11 cellular contexts compared by ENCODE assay signal in genomic region chr10:86759073-86759672, GRCh38. TPM values are rescaled to one million over a fixed set of nuclear protein-coding genes. Genes with fewer than 3 reads are reported as not detected.
DNase-seq lines count a peak whose midpoint lies in the region; ATAC-seq, FAIRE-seq and TF ChIP-seq lines count a peak whose summit lies in the region.
"Had no signal": no experiment of that assay in that cellular context is flagged by ENCODE, and none has a peak within 500 bp of the region (broad histone marks: within the 10 kb centered on the region; RNA-seq: fewer than 3 reads in every experiment).

No MANE protein-coding gene starts in this region.

- ATAC-seq in HG02852 (IDR thresholded peaks at IDR 0.05; ENCODE audit: unreplicated experiment) (no peak), HG03571 (IDR thresholded peaks at IDR 0.05; ENCODE audit: unreplicated experiment) (no peak)

- FAIRE-seq in H1 (lab: Jason Lieb, UNC): no peak

- H3K14ac ChIP-seq in H1 (ENCODE audit: insufficient read length): no peak overlapping the region

- H4K20me1 ChIP-seq in H1 (replicated peaks in 1 of 2; ENCODE audit: control insufficient read depth in 1 of 2, insufficient read depth in 2 of 2, low read length in 2 of 2): peaks cover 6 to 18% of the 10 kb centered on the region in 2 experiments

- H4K8ac ChIP-seq in H1 (ENCODE audit: extremely low read depth, insufficient read depth, low read length): no peak overlapping the region

- DNase-seq in Caco-2 (no peak), LHCN-M2 (ENCODE audit: low read depth) (peak; percentile 14), H1 (ENCODE audit: low read depth in 1 of 2, low spot score in 2 of 2) (no peak), neural crest cell (ENCODE audit: low read depth, low spot score) (no peak), NCI-H748 treated with DMSO at 0.1 percent for 48 hours (lab: John Stamatoyannopoulos, UW) (no peak)
- no peak for DNase-seq in activated CD8-positive, alpha-beta memory T cell treated with anti-CD3 and anti-CD28 coated beads, Interleukin-2, amount 50 U/mL, for 4 hours
- DNase-seq: foreskin melanocyte; NCI-H2029 treated with DMSO at 0.1 percent for 48 hours; stimulated activated CD4-positive, alpha-beta T cell treated with anti-CD3 and anti-CD28 coated beads, Interleukin-4, amount 100 ng/mL, for 1 hour had no signal

- 0 out of 2 replicates have a peak, but pooled peaks cover 3% of the 10 kb centered on the region for H3K79me1 ChIP-seq in H1 (ENCODE audit: low read depth, low read length)

- no peak for TF ChIP-seq EP300 in H1 (IDR thresholded peaks at IDR 0.05; ENCODE audit: borderline replicate concordance in 1 of 2, low read depth in 2 of 2, low read length in 2 of 2)

- H3K27ac ChIP-seq in H1 (ENCODE audit: low read depth, low read length): no peak overlapping the region

- H3K27me3 ChIP-seq in Caco-2 (replicated peaks; ENCODE audit: control insufficient read depth, insufficient read depth, low read length) (no peaks in the 10 kb centered on the region), H1 (replicated peaks in 1 of 4; ENCODE audit: control insufficient read depth in 3 of 4, extremely low read depth in 1 of 4, insufficient read depth in 3 of 4, low read length in 3 of 4) (no peaks in the 10 kb centered on the region)

- H3K23ac ChIP-seq in H1 (ENCODE audit: insufficient read length): peak overlapping the region; percentile 1

- no peak overlapping the region for H2BK120ac ChIP-seq in H1 (replicated peaks; ENCODE audit: low read depth, low read length)

- peaks cover 5% of the 10 kb centered on the region; the same call in 1 of the 2 replicates for H3K23me2 ChIP-seq in H1 (ENCODE audit: low read depth, low read length)

- H3K9ac ChIP-seq in H1 (replicated peaks in 1 of 4; ENCODE audit: extremely low read depth in 1 of 4, low read depth in 3 of 4, low read length in 3 of 4): peak overlapping the region in 2 of 4 experiments; percentile 59 to 69; a peak in 2 of 7 replicates

- H3K4me3 Mint-ChIP-seq in Caco-2 (ENCODE audit: unreplicated experiment) (peak overlapping the region; percentile 76), neural crest cell (peak overlapping the region; percentile 98)

- no peaks in the 10 kb centered on the region; the same call in 1 of the 2 replicates for H3K36me3 ChIP-seq in Caco-2 (ENCODE audit: control insufficient read depth, insufficient read depth, low read length)
- H3K36me3 ChIP-seq in H1 (ENCODE audit: control insufficient read depth in 2 of 4, insufficient read depth in 4 of 4, low read length in 3 of 4): no peaks in the 10 kb centered on the region

- H3K9me3 Mint-ChIP-seq in Caco-2 (ENCODE audit: unreplicated experiment) (no peaks in the 10 kb centered on the region), neural crest cell (peaks cover 2% of the 10 kb centered on the region)

- H2BK12ac ChIP-seq in H1 (ENCODE audit: low read depth, low read length): no peak overlapping the region

- no peak overlapping the region for H2BK5ac ChIP-seq in H1 (ENCODE audit: low read depth, low read length)

- H3K9me3 ChIP-seq in Caco-2 (no peaks in the 10 kb centered on the region), H1 (ENCODE audit: insufficient read depth in 2 of 2, low read depth in 1 of 2, low read length in 1 of 2) (no peaks in the 10 kb centered on the region)

- peak overlapping the region; percentile 70 to 78 for H3K4me2 ChIP-seq in H1 (ENCODE audit: insufficient read depth in 1 of 2, low read depth in 2 of 2, low read length in 2 of 2)

- no peak overlapping the region for H2BK15ac ChIP-seq in H1 (ENCODE audit: low read length)

- 6% methylated on average over 3 of the region's 3 CpGs; no CpG with 5 or more reads in 1 of the 2 experiments for WGBS in H1 (ENCODE audit: extremely low coverage in 1 of 2, insufficient coverage in 1 of 2, insufficient read length in 1 of 2, insufficient replicate concordance in 2 of 2, low coverage in 1 of 2, low lambda C conversion rate in 2 of 2, missing lambda C conversion rate in 1 of 2), 2 experiments

- TF ChIP-seq POLR2A in H1 (IDR thresholded peaks at IDR 0.05; ENCODE audit: control extremely low read depth in 1 of 2, low read depth in 2 of 2, low read length in 2 of 2): no peak

- no peak overlapping the region for H3K56ac ChIP-seq in H1 (replicated peaks; ENCODE audit: insufficient read length, low read depth, low read length)

- H3K4me1 Mint-ChIP-seq in Caco-2 (ENCODE audit: low read depth, unreplicated experiment) (peaks cover 34% of the 10 kb centered on the region), neural crest cell (peaks cover 54% of the 10 kb centered on the region)

- CTCF ChIA-PET in Caco-2 (lab: Charles Lee) (no interaction called here), H1 (lab: Charles Lee; ENCODE audit: partially characterized antibody) (interaction anchor here (1.9 to 3.5 kb wide), 2 partner anchors 11 to 203 kb away, joined by 4 to 11 read pairs; no protein-coding TSS in a partner anchor)

- TF ChIP-seq RAD21 in H1 (IDR thresholded peaks at IDR 0.05 in 1 of 2, conservative IDR thresholded peaks at IDR 0.05 in 1 of 2; ENCODE audit: low read depth in 2 of 2, low read length in 2 of 2): no peak

- H3K4me1 ChIP-seq in Caco-2 (peaks cover 19% of the 10 kb centered on the region), H1 (replicated peaks in 1 of 4; ENCODE audit: control insufficient read depth in 3 of 4, insufficient read depth in 4 of 4, low read length in 3 of 4) (peaks cover 0 to 9% (median 8%) of the 10 kb centered on the region in 4 experiments; a peak in 6 of 7 replicates)

- intact Hi-C loops in Caco-2 (cut with micrococcal nuclease; ENCODE audit: unreplicated experiment): loop anchor here (5.0 kb wide), 2 partner anchors 103 to 138 kb away; no protein-coding TSS in a partner anchor

- H3K36me3 Mint-ChIP-seq in Caco-2 (ENCODE audit: insufficient read depth, unreplicated experiment): peaks cover 23% of the 10 kb centered on the region
- peaks cover 6% of the 10 kb centered on the region for H3K36me3 Mint-ChIP-seq in neural crest cell (ENCODE audit: low read depth)

- no peaks in the 10 kb centered on the region for H3K27me3 Mint-ChIP-seq in Caco-2 (ENCODE audit: insufficient read depth, unreplicated experiment)
- H3K27me3 Mint-ChIP-seq in neural crest cell (ENCODE audit: low read depth): no peaks in the 10 kb centered on the region

- H3K79me2 ChIP-seq in H1 (ENCODE audit: control insufficient read depth in 1 of 2, insufficient read depth in 2 of 2, low read length in 2 of 2): peaks cover 44 to 84% of the 10 kb centered on the region in 2 experiments

- H2AFZ ChIP-seq in H1 (ENCODE audit: low read length): no peak overlapping the region

- no peak overlapping the region for H2BK20ac ChIP-seq in H1 (ENCODE audit: low read length)

- H4K91ac ChIP-seq in H1 (replicated peaks; ENCODE audit: insufficient read length, low read length): no peak overlapping the region

- no TSS peak for BruUV-seq in Caco-2 (replicated peaks; lab: Mats Ljungman, UMichigan)

- TF ChIP-seq CTCF in Caco-2 (IDR thresholded peaks at IDR 0.05; ENCODE audit: insufficient read depth in 1 of 2, low read depth in 1 of 2, low read length in 1 of 2, severe bottlenecking in 1 of 2, unreplicated experiment in 1 of 2) (no peak), H1 (IDR thresholded peaks at IDR 0.05; ENCODE audit: control extremely low read depth in 1 of 3, insufficient read depth in 1 of 3, low read depth in 1 of 3, low read length in 3 of 3) (no peak), neural crest cell (conservative IDR thresholded peaks at IDR 0.05) (no peak)

- H3K4me3 ChIP-seq in Caco-2 (ENCODE audit: low read depth, low read length) (no peak overlapping the region), H1 (ENCODE audit: extremely low read depth in 1 of 4, insufficient read depth in 2 of 4, low read depth in 3 of 4, low read length in 4 of 4) (peak overlapping the region; percentile 79 to 99 (median 88))

- H3K4ac ChIP-seq in H1 (replicated peaks; ENCODE audit: insufficient read length, low read depth, low read length): no peak overlapping the region

- H3K27ac Mint-ChIP-seq in Caco-2 (ENCODE audit: unreplicated experiment): peak overlapping the region; percentile 64
- peak overlapping the region; percentile 4 for H3K27ac Mint-ChIP-seq in neural crest cell (ENCODE audit: unreplicated experiment)

- POLR2A ChIA-PET in Caco-2 (lab: Charles Lee) (no interaction called here), H1 (lab: Charles Lee; ENCODE audit: partially characterized antibody) (interaction anchor here (0.9 to 6.1 kb wide), 8 partner anchors 11 to 135 kb away, joined by 3 to 54 read pairs (median 3); no protein-coding TSS in a partner anchor)

- peak overlapping the region; percentile 71 for H4K5ac ChIP-seq in H1 (ENCODE audit: insufficient read length, low read depth, low read length)

- no peak overlapping the region for H3K18ac ChIP-seq in H1 (ENCODE audit: extremely low read depth, low read length)

- no peak overlapping the region for H2AK5ac ChIP-seq in H1 (ENCODE audit: low read depth, low read length)

TF ChIP-seq in H1, 55 proteins besides CTCF, POLR2A, EP300 and RAD21 (continues in another document):
- TF ChIP-seq JUN (IDR thresholded peaks at IDR 0.05; ENCODE audit: low read depth, low read length) (no peak), BCL11A (IDR thresholded peaks at IDR 0.05; ENCODE audit: low read depth in 2 of 2, low read length in 2 of 2) (no peak), E2F6 (IDR thresholded peaks at IDR 0.05) (no peak), TEAD4 (IDR thresholded peaks at IDR 0.05; ENCODE audit: low read depth, low read length) (no peak), NRF1 (IDR thresholded peaks at IDR 0.05; ENCODE audit: low read depth, low read length) (no peak)
- TF ChIP-seq, protein P1, sequence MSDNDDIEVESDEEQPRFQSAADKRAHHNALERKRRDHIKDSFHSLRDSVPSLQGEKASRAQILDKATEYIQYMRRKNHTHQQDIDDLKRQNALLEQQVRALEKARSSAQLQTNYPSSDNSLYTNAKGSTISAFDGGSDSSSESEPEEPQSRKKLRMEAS (IDR thresholded peaks at IDR 0.05): no peak

RNA-seq across cellular contexts. Expression of gene BMPR1A, which starts 2.8 kb away (rescaled TPM):
- total RNA-seq in Caco-2 (2022) (53.4 and 63.2 TPM in 2 replicates), LHCN-M2 (2014; rRNA removed) (27.0 and 28.8 TPM in 2 replicates), neural crest cell (77.9 and 78.6 TPM in 2 replicates)
- 8.4 TPM for polyA plus RNA-seq in LHCN-M2 (2012)
- 120 and 129 TPM in 2 replicates for total RNA-seq in H1 (2021; fragmentation: NEBNext Ultra II Directional; extraction: Animal tissue kit (Norgen Biotek cat#: 25700))
- polyA plus RNA-seq in H1 (2011; rRNA removed): 19.0 and 34.4 TPM in 2 replicates
- polyA plus RNA-seq in H1 (2011; cell fraction: cytosol; rRNA removed): 41.1 TPM
- 13.5 TPM for polyA plus RNA-seq in H1 (2011; cell fraction: nucleus; rRNA removed)
- polyA plus RNA-seq in H1 (2012, experiment 1 of 2): 40.9 to 73.5 TPM (median 51.4 TPM) in 4 replicates
- 3.5 TPM for polyA plus RNA-seq in H1 (2012, experiment 2 of 2)
- 67.6 TPM for polyA plus RNA-seq in H1 (2013, experiment 1 of 2)
- polyA plus RNA-seq in H1 (2013, experiment 2 of 2): 82.8 TPM
- polyA minus RNA-seq in H1 (2011; rRNA and poly(A)+ RNA removed): 99.8 and 152 TPM in 2 replicates
- polyA minus RNA-seq in H1 (2011; cell fraction: cytosol; rRNA and poly(A)+ RNA removed): 45.4 TPM
- 52.9 TPM for polyA minus RNA-seq in H1 (2011; cell fraction: nucleus; rRNA and poly(A)+ RNA removed)
